Comparison of ENCODE assay signal across 8 cellular contexts in genomic region chr7:128869138-128869943, GRCh38. TPM values are rescaled to one million over a fixed set of nuclear protein-coding genes. Genes with fewer than 3 reads are reported as not detected.
A peak's percentile ranks its signal among the peaks of the same experiment; 100 is the strongest.
DNase-seq lines count a peak whose midpoint lies in the region; ATAC-seq, FAIRE-seq and TF ChIP-seq lines count a peak whose summit lies in the region.

No MANE protein-coding gene starts in this region.

- no peak for TF ChIP-seq EP300 in SK-N-SH (IDR thresholded peaks at IDR 0.05; ENCODE audit: borderline replicate concordance in 1 of 2, low read depth in 1 of 2, low read length in 1 of 2)
- TF ChIP-seq EP300 in GM12878 (IDR thresholded peaks at IDR 0.05; ENCODE audit: borderline replicate concordance in 1 of 2, control insufficient read depth in 1 of 2, low read depth in 2 of 2, low read length in 2 of 2): no peak

- FAIRE-seq in GM12878 (lab: Jason Lieb, UNC): peak; percentile 44
- FAIRE-seq in small intestine (lab: Jason Lieb, UNC): no peak

- H2AFZ ChIP-seq in SK-N-SH (ENCODE audit: low read depth) (peak overlapping the region; percentile 25; the same call in 1 of the 2 replicates), GM12878 (ENCODE audit: control insufficient read depth, low read depth, low read length) (peak overlapping the region; percentile 65)

- H4K20me1 ChIP-seq in SK-N-SH (ENCODE audit: insufficient read depth) (peaks cover 11% of the 10 kb centered on the region; the same call in 1 of the 2 replicates), GM12878 (ENCODE audit: control insufficient read depth, insufficient read depth) (no peaks in the 10 kb centered on the region)

- TF ChIP-seq POLR2A in GM12878 (IDR thresholded peaks at IDR 0.05; ENCODE audit: low read depth, low read length): peak; percentile 58

- peak; percentile 65 for DNase-seq in A673 (ENCODE audit: low spot score)
- DNase-seq in SK-N-SH: peak; percentile 87
- no peak for DNase-seq in GM12878 (ENCODE audit: low read depth, low spot score)
- DNase-seq in small intestine: peak; percentile 75
- no peak for DNase-seq in NOMO-1 (lab: John Stamatoyannopoulos, UW; ENCODE audit: unreplicated experiment in 2 of 2)

- H3K9me3 ChIP-seq in A673 (ENCODE audit: low read depth, low read length, poor library complexity, severe bottlenecking): no peaks in the 10 kb centered on the region
- no peaks in the 10 kb centered on the region for H3K9me3 ChIP-seq in SK-N-SH
- no peaks in the 10 kb centered on the region for H3K9me3 ChIP-seq in GM12878 (replicated peaks; ENCODE audit: control insufficient read depth, insufficient read depth, low read length)
- no peaks in the 10 kb centered on the region for H3K9me3 ChIP-seq in iPS-20b (ENCODE audit: insufficient read depth, low read depth, low read length)
- H3K9me3 ChIP-seq in small intestine (ENCODE audit: control insufficient read depth, low read depth): no peaks in the 10 kb centered on the region

- TF ChIP-seq CTCF in A673 (conservative IDR thresholded peaks at IDR 0.05; ENCODE audit: low read depth, low read length) (0 out of 2 replicates have a peak, but pooled peaks have one; percentile 13), SK-N-SH (IDR thresholded peaks at IDR 0.05) (peak; percentile 44), GM12878 (IDR thresholded peaks at IDR 0.05 in 2 of 3, conservative IDR thresholded peaks at IDR 0.05 in 1 of 3; ENCODE audit: control insufficient read depth in 2 of 3, extremely low read depth in 1 of 3, insufficient read depth in 1 of 3, low read depth in 3 of 3, low read length in 3 of 3) (peak in 1 of 3 experiments; percentile 26; a peak in 1 of 6 replicates)

- in situ Hi-C loops in GM12878 (cut with MboI): no loop called here

- BruUV-seq in A673 (replicated peaks; lab: Mats Ljungman, UMichigan): no TSS peak
- BruUV-seq in GM12878 (replicated peaks; lab: Mats Ljungman, UMichigan): no TSS peak

- H3K79me2 ChIP-seq in SK-N-SH (ENCODE audit: insufficient read depth) (peaks cover 4% of the 10 kb centered on the region), GM12878 (ENCODE audit: control insufficient read depth, insufficient read depth, low read length) (peaks cover 2% of the 10 kb centered on the region)

- SMC1A ChIA-PET in GM12878 (lab: Charles Lee; ENCODE audit: uncharacterized antibody, unreplicated experiment): no interaction called here

- RAD21 ChIA-PET in GM12878 (lab: Charles Lee; ENCODE audit: unreplicated experiment): no interaction called here

- intact Hi-C loops in A673 (cut with micrococcal nuclease; ENCODE audit: unreplicated experiment): no loop called here
- intact Hi-C loops in GM12878 (cut with micrococcal nuclease; ENCODE audit: unreplicated experiment): no loop called here

- POLR2A ChIA-PET in A673 (lab: Charles Lee; ENCODE audit: low non-redundant PET): no interaction called here
- POLR2A ChIA-PET in SK-N-SH (lab: Yijun Ruan, JAX): no interaction called here
- POLR2A ChIA-PET in GM12878 (lab: Charles Lee): no interaction called here

- no peaks in the 10 kb centered on the region for H3K36me3 ChIP-seq in A673 (ENCODE audit: insufficient read depth, low read length, poor library complexity, severe bottlenecking)
- peaks cover 8 to 14% of the 10 kb centered on the region in 2 experiments for H3K36me3 ChIP-seq in SK-N-SH (replicated peaks in 1 of 2; ENCODE audit: control insufficient read depth in 1 of 2, insufficient read depth in 2 of 2, low read length in 1 of 2)
- no peaks in the 10 kb centered on the region; a peak in 2 of 4 replicates for H3K36me3 ChIP-seq in GM12878 (ENCODE audit: control insufficient read depth in 2 of 2, insufficient read depth in 2 of 2, low read length in 1 of 2)
- peaks cover 11% of the 10 kb centered on the region; the same call in 1 of the 2 replicates for H3K36me3 ChIP-seq in iPS-20b (ENCODE audit: insufficient read depth, low read depth, low read length)
- H3K36me3 ChIP-seq in small intestine (ENCODE audit: control insufficient read depth in 2 of 2, insufficient read depth in 2 of 2, low read length in 2 of 2): peaks cover 0 to 2% of the 10 kb centered on the region in 2 donors

- WGBS in SK-N-SH (ENCODE audit: low lambda C conversion rate): 9% methylated on average over 51 of the region's 86 CpGs
- 2% methylated on average over 64 of the region's 86 CpGs for WGBS in GM12878 (ENCODE audit: insufficient coverage, insufficient replicate concordance, low lambda C conversion rate, missing lambda C conversion rate)
- WGBS in small intestine, 3 donors: 1% methylated on average over 46 to 86 of the region's 86 CpGs

- H3K27ac ChIP-seq in A673 (ENCODE audit: low read depth, low read length, poor library complexity, severe bottlenecking) (peak overlapping the region; percentile 54), SK-N-SH (ENCODE audit: low read depth in 2 of 2, low read length in 1 of 2) (no peak overlapping the region), GM12878 (ENCODE audit: control insufficient read depth, insufficient read depth) (no peak overlapping the region), iPS-20b (ENCODE audit: low read length) (no peak overlapping the region), small intestine (ENCODE audit: low read depth in 1 of 2, low read length in 1 of 2) (peak overlapping the region in 1 of 2 donors; percentile 51)

- H3F3A ChIP-seq in SK-N-SH (replicated peaks; ENCODE audit: insufficient read depth): peaks cover 20% of the 10 kb centered on the region

- TF ChIP-seq RAD21 in SK-N-SH (IDR thresholded peaks at IDR 0.05; ENCODE audit: low read length): no peak; the same call in 1 of the 2 replicates
- no peak for TF ChIP-seq RAD21 in GM12878 (IDR thresholded peaks at IDR 0.05; ENCODE audit: insufficient read depth, low read depth, low read length)

- H3K4me1 ChIP-seq in A673 (ENCODE audit: insufficient read depth, low read length, poor library complexity, severe bottlenecking): no peaks in the 10 kb centered on the region
- H3K4me1 ChIP-seq in SK-N-SH (ENCODE audit: control insufficient read depth in 1 of 2, insufficient read depth in 2 of 2, low read depth in 1 of 2, low read length in 1 of 2): peaks cover 0 to 18% of the 10 kb centered on the region in 2 experiments; a peak in 1 of 4 replicates
- H3K4me1 ChIP-seq in GM12878 (ENCODE audit: control insufficient read depth, insufficient read depth, low read length): peaks cover 8% of the 10 kb centered on the region; the same call in 1 of the 2 replicates
- no peaks in the 10 kb centered on the region for H3K4me1 ChIP-seq in iPS-20b (ENCODE audit: insufficient read depth, low read length)
- H3K4me1 ChIP-seq in small intestine (ENCODE audit: control insufficient read depth in 2 of 2, insufficient read depth in 1 of 2, low read depth in 1 of 2, low read length in 1 of 2): peaks cover 2 to 3% of the 10 kb centered on the region in 2 donors

- H3K4me2 ChIP-seq in SK-N-SH (peak overlapping the region; percentile 85), GM12878 (ENCODE audit: control insufficient read depth, insufficient read depth) (peak overlapping the region; percentile 95)

- CTCF ChIA-PET in A673 (lab: Charles Lee) (interaction anchor here (0.6 kb wide), 1 partner anchor 261 kb away, joined by 3 read pairs; no protein-coding TSS in a partner anchor), SK-N-SH (lab: Yijun Ruan, JAX) (interaction anchor here (0.6 to 11.7 kb wide), 10 partner anchors 11 to 467 kb away, joined by 3 to 181 read pairs (median 4); partner anchors contain the start of gene CALU), GM12878 (lab: Yijun Ruan, JAX) (interaction anchor here (0.8 kb wide), 1 partner anchor 14 kb away, joined by 3 read pairs; no protein-coding TSS in a partner anchor)

- no peak overlapping the region for H3K9ac ChIP-seq in SK-N-SH
- H3K9ac ChIP-seq in GM12878 (ENCODE audit: control insufficient read depth, insufficient read depth, low read length): peak overlapping the region; percentile 44; the same call in 1 of the 2 replicates
- peak overlapping the region; percentile 41; the same call in 1 of the 2 replicates for H3K9ac ChIP-seq in iPS-20b (ENCODE audit: low read depth, low read length)

- peak overlapping the region; percentile 60 for H3K4me3 ChIP-seq in A673 (ENCODE audit: low read depth, low read length, poor library complexity, severe bottlenecking)
- H3K4me3 ChIP-seq in SK-N-SH (ENCODE audit: low read depth in 2 of 2, low read length in 1 of 2): peak overlapping the region; percentile 50 to 56
- H3K4me3 ChIP-seq in GM12878: peak overlapping the region; percentile 64
- H3K4me3 ChIP-seq in iPS-20b (ENCODE audit: low read length): peak overlapping the region; percentile 66
- H3K4me3 ChIP-seq in small intestine (ENCODE audit: low read depth in 1 of 2, low read length in 2 of 2): peak overlapping the region; percentile 41 to 46

- no peaks in the 10 kb centered on the region for H3K27me3 ChIP-seq in A673 (replicated peaks; ENCODE audit: insufficient read depth, low read depth, low read length, poor library complexity)
- no peaks in the 10 kb centered on the region for H3K27me3 ChIP-seq in SK-N-SH (ENCODE audit: insufficient read depth)
- no peaks in the 10 kb centered on the region for H3K27me3 ChIP-seq in GM12878 (replicated peaks in 1 of 2; ENCODE audit: control insufficient read depth in 2 of 2, insufficient read depth in 2 of 2, low read length in 1 of 2)
- peaks cover 56% of the 10 kb centered on the region for H3K27me3 ChIP-seq in iPS-20b (ENCODE audit: insufficient read depth, low read length)
- H3K27me3 ChIP-seq in small intestine (ENCODE audit: control insufficient read depth in 2 of 2, insufficient read depth in 2 of 2, low read length in 2 of 2): no peaks in the 10 kb centered on the region

- no peaks in the 10 kb centered on the region for H3K9me2 ChIP-seq in SK-N-SH

- peak; percentile 77 for ATAC-seq in GM18502 (IDR thresholded peaks at IDR 0.05; ENCODE audit: poor library complexity, unreplicated experiment)
- peak; percentile 57 for ATAC-seq in HG03103 (IDR thresholded peaks at IDR 0.05; ENCODE audit: low read depth, unreplicated experiment)
- ATAC-seq in GM12878: peak; percentile 91

RNA-seq across cellular contexts. Expression of gene ATP6V1F, which starts 6.7 kb away (rescaled TPM):
- 148 and 152 TPM in 2 replicates for total RNA-seq in A673 (2021)
- polyA plus RNA-seq in SK-N-SH (2012; rRNA removed): 437 and 495 TPM in 2 replicates
- polyA plus RNA-seq in SK-N-SH (2012; cell fraction: cytosol; rRNA removed): 349 and 422 TPM in 2 replicates
- 110 and 142 TPM in 2 replicates for polyA plus RNA-seq in SK-N-SH (2012; cell fraction: nucleus; rRNA removed)
- total RNA-seq in GM12878 (2013; cell fraction: nucleolus; rRNA removed): 10.0 and 12.5 TPM in 2 replicates
- total RNA-seq in GM12878 (2014; rRNA removed): 123 and 126 TPM in 2 replicates
- 108 and 111 TPM in 2 replicates for total RNA-seq in GM12878 (2014; rRNA removed; fragmentation: Illumina TruSeq; extraction: Trizol)
- 143 and 155 TPM in 2 replicates for total RNA-seq in GM12878 (2021)
- 304 TPM for polyA plus RNA-seq in GM12878 (2011; ENCODE audit: low read depth)
- polyA plus RNA-seq in GM12878 (2011; rRNA removed): 121 and 194 TPM in 2 replicates
- 318 and 402 TPM in 2 replicates for polyA plus RNA-seq in GM12878 (2011; cell fraction: cytosol; rRNA removed)
- polyA plus RNA-seq in GM12878 (2011; cell fraction: nucleus; rRNA removed): 124 and 144 TPM in 2 replicates
- 206 and 310 TPM in 2 replicates for polyA plus RNA-seq in GM12878 (2012)
- polyA plus RNA-seq in GM12878 (2014; fragmentation: Illumina TruSeq; extraction: Trizol): 62.7 and 179 TPM in 2 replicates
- polyA plus RNA-seq in GM12878 (2014; fragmentation: Nextera tagmentation; extraction: Ambion mirVana): 100 to 1,000 TPM; 246 to 343 TPM
- polyA plus RNA-seq in GM12878 (2014; rRNA removed): 211 and 223 TPM in 2 replicates
- 100 to 1,000 TPM; 286 TPM for polyA plus RNA-seq in GM12878 (2016; fragmentation: Nextera tagmentation; extraction: Ambion mirVana)
- polyA minus RNA-seq in GM12878 (2011; rRNA and poly(A)+ RNA removed): 40.6 and 67.1 TPM in 2 replicates
- polyA minus RNA-seq in GM12878 (2011; cell fraction: cytosol; rRNA and poly(A)+ RNA removed): 18.7 and 20.3 TPM in 2 replicates
- 17.5 and 22.7 TPM in 2 replicates for polyA minus RNA-seq in GM12878 (2011; cell fraction: nucleus; rRNA and poly(A)+ RNA removed)
- polyA plus RNA-seq in small intestine: 100 to 1,000 TPM; 145 to 239 (median 162) TPM

RNA-seq across cellular contexts. Expression of gene FLNC, which starts 39.1 kb away (rescaled TPM):
- total RNA-seq in A673 (2021): 6.5 and 7.8 TPM in 2 replicates
- polyA plus RNA-seq in SK-N-SH (2012; rRNA removed): 22.5 and 43.7 TPM in 2 replicates
- polyA plus RNA-seq in SK-N-SH (2012; cell fraction: cytosol; rRNA removed): 12.3 and 24.8 TPM in 2 replicates
- 109 and 117 TPM in 2 replicates for polyA plus RNA-seq in SK-N-SH (2012; cell fraction: nucleus; rRNA removed)
- 0.04 TPM in 1 of 2 replicates, not detected in the other for total RNA-seq in GM12878 (2013; cell fraction: nucleolus; rRNA removed)
- total RNA-seq in GM12878 (2014; rRNA removed): 0.05 and 0.11 TPM in 2 replicates
- total RNA-seq in GM12878 (2014; rRNA removed; fragmentation: Illumina TruSeq; extraction: Trizol): 0.09 TPM in 1 of 2 replicates, not detected in the other
- 0.21 and 0.32 TPM in 2 replicates for total RNA-seq in GM12878 (2021)
- 0.07 TPM for polyA plus RNA-seq in GM12878 (2011; ENCODE audit: low read depth)
- polyA plus RNA-seq in GM12878 (2011; rRNA removed): not detected in 2 replicates
- not detected in 2 replicates for polyA plus RNA-seq in GM12878 (2011; cell fraction: cytosol; rRNA removed)
- 0.03 TPM in 1 of 2 replicates, not detected in the other for polyA plus RNA-seq in GM12878 (2011; cell fraction: nucleus; rRNA removed)
- polyA plus RNA-seq in GM12878 (2012): 0.12 and 0.17 TPM in 2 replicates
- 0.01 TPM in 1 of 2 replicates, not detected in the other for polyA plus RNA-seq in GM12878 (2014; fragmentation: Illumina TruSeq; extraction: Trizol)
- under 1 TPM in 1 of 2 experiments, not detected in 1; 0.02 TPM for polyA plus RNA-seq in GM12878 (2014; fragmentation: Nextera tagmentation; extraction: Ambion mirVana)
- polyA plus RNA-seq in GM12878 (2014; rRNA removed): 0.01 and 0.06 TPM in 2 replicates
- under 1 TPM; 0.03 to 0.08 TPM for polyA plus RNA-seq in GM12878 (2016; fragmentation: Nextera tagmentation; extraction: Ambion mirVana)
- 0.05 and 0.07 TPM in 2 replicates for polyA minus RNA-seq in GM12878 (2011; rRNA and poly(A)+ RNA removed)
- 0.13 TPM in 1 of 2 replicates, not detected in the other for polyA minus RNA-seq in GM12878 (2011; cell fraction: cytosol; rRNA and poly(A)+ RNA removed)
- polyA minus RNA-seq in GM12878 (2011; cell fraction: nucleus; rRNA and poly(A)+ RNA removed): 0.19 TPM in 1 of 2 replicates, not detected in the other
- 10 to 100 TPM in 2 of 3 donors, 1 to 10 TPM in 1; 8.1 to 13.0 (median 10.1) TPM for polyA plus RNA-seq in small intestine

RNA-seq across cellular contexts. Expression of gene KCP, which starts 41.2 kb away (rescaled TPM):
- total RNA-seq in A673 (2021) (not detected in 2 replicates), GM12878 (2014; rRNA removed) (2.9 and 4.2 TPM in 2 replicates), GM12878 (2014; rRNA removed; fragmentation: Illumina TruSeq; extraction: Trizol) (1.1 and 1.4 TPM in 2 replicates), GM12878 (2021) (5.6 and 7.8 TPM in 2 replicates)
- polyA plus RNA-seq in SK-N-SH (2012; rRNA removed) (not detected in 2 replicates), GM12878 (2011; rRNA removed) (0.45 and 0.76 TPM in 2 replicates), GM12878 (2014; fragmentation: Illumina TruSeq; extraction: Trizol) (0.48 and 1.0 TPM in 2 replicates), GM12878 (2014; fragmentation: Nextera tagmentation; extraction: Ambion mirVana) (under 1 TPM; 0.05 to 0.35 TPM), GM12878 (2014; rRNA removed) (6.0 and 7.6 TPM in 2 replicates), GM12878 (2016; fragmentation: Nextera tagmentation; extraction: Ambion mirVana) (1 to 10 TPM; 4.0 to 4.3 TPM), small intestine (1 to 10 TPM in 2 of 3 donors, under 1 TPM in 1; 0.52 to 5.1 (median 2.7) TPM)
- polyA plus RNA-seq in SK-N-SH (2012; cell fraction: cytosol; rRNA removed): 0.01 TPM in 1 of 2 replicates, not detected in the other
- polyA plus RNA-seq in SK-N-SH (2012; cell fraction: nucleus; rRNA removed): 0.08 and 0.11 TPM in 2 replicates
- total RNA-seq in GM12878 (2013; cell fraction: nucleolus; rRNA removed): 6.2 and 7.5 TPM in 2 replicates
- 1.4 TPM for polyA plus RNA-seq in GM12878 (2011; ENCODE audit: low read depth)
- polyA plus RNA-seq in GM12878 (2011; cell fraction: cytosol; rRNA removed): 1.0 and 1.9 TPM in 2 replicates
- polyA plus RNA-seq in GM12878 (2011; cell fraction: nucleus; rRNA removed): 17.7 and 21.9 TPM in 2 replicates
- 2.9 and 3.4 TPM in 2 replicates for polyA plus RNA-seq in GM12878 (2012)
- polyA minus RNA-seq in GM12878 (2011; rRNA and poly(A)+ RNA removed): 1.1 and 2.2 TPM in 2 replicates
- polyA minus RNA-seq in GM12878 (2011; cell fraction: cytosol; rRNA and poly(A)+ RNA removed): 0.21 and 1.5 TPM in 2 replicates
- 3.5 and 6.1 TPM in 2 replicates for polyA minus RNA-seq in GM12878 (2011; cell fraction: nucleus; rRNA and poly(A)+ RNA removed)

Comparison
In these comparisons a context has a peak if more than half of its experiments do, and no peak if none do; other contexts are left out.
1. DNase-seq: peak in A673 (single experiment), SK-N-SH (single experiment) and small intestine (single experiment); none in GM12878 (single experiment) and NOMO-1 (0 of 2).
2. RNA of gene FLNC, which starts 39.1 kb away (polyA plus RNA-seq): 12.3 to 117 TPM in SK-N-SH and 8.1 to 13.0 TPM in small intestine; 0.01 to 0.17 TPM in GM12878; every median in the first group is over 4 times any median in the second.
3. Peak in every context shown above with its lines, with median percentiles within 50 percentile points of each other: H3K4me3 ChIP-seq and ATAC-seq.